In genomic region chr3:197197334-197197733, GRCh38 we compare ENCODE assay signal across 19 cellular contexts.
DNase-seq lines count a peak whose midpoint lies in the region; ATAC-seq, FAIRE-seq and TF ChIP-seq lines count a peak whose summit lies in the region.
"Had no signal": no experiment of that assay in that cellular context is flagged by ENCODE, and none has a peak within 500 bp of the region (broad histone marks: within the 10 kb centered on the region; RNA-seq: fewer than 3 reads in every experiment).

No MANE protein-coding gene starts in this region.

- ATAC-seq in K562: no peak
- ATAC-seq in GM21619 (IDR thresholded peaks at IDR 0.05; ENCODE audit: unreplicated experiment): no peak
- ATAC-seq: A549, HepG2 had no signal

- in situ Hi-C loops in mammary epithelial cell (cut with MboI; ENCODE audit: low sequenced_read_pairs in 2 of 2): no loop called here
- in situ Hi-C loops in K562 (cut with MboI): no loop called here

- H3K27me3 ChIP-seq in mammary epithelial cell (ENCODE audit: insufficient read depth, low read length): no peaks in the 10 kb centered on the region
- no peaks in the 10 kb centered on the region for H3K27me3 ChIP-seq in K562 (ENCODE audit: control insufficient read depth in 2 of 2, insufficient read depth in 2 of 2, low read length in 2 of 2)

- H3K36me3 Mint-ChIP-seq in MCF 10A (ENCODE audit: insufficient read depth, unreplicated experiment): peaks cover 10% of the 10 kb centered on the region

- H4K20me1 ChIP-seq in mammary epithelial cell (ENCODE audit: insufficient read depth, low read length) (peaks cover 2% of the 10 kb centered on the region), K562 (replicated peaks; ENCODE audit: control insufficient read depth, insufficient read depth, low read length) (no peaks in the 10 kb centered on the region)

- CTCF ChIA-PET in MCF 10A (lab: Yijun Ruan, JAX) (no interaction called here), mammary epithelial cell (lab: Charles Lee; ENCODE audit: low non-redundant PET) (no interaction called here), K562 (lab: Yijun Ruan, JAX; ENCODE audit: low intra/inter-chr PET ratio) (no interaction called here)

- no peak for TF ChIP-seq CTCF in MCF 10A (IDR thresholded peaks at IDR 0.05; ENCODE audit: unreplicated experiment)
- no peak for TF ChIP-seq CTCF in mammary epithelial cell (conservative IDR thresholded peaks at IDR 0.05 in 1 of 2, IDR thresholded peaks at IDR 0.05 in 1 of 2; ENCODE audit: extremely low read depth in 1 of 2, insufficient read depth in 1 of 2, low read depth in 1 of 2, low read length in 2 of 2)
- no peak for TF ChIP-seq CTCF in K562 (IDR thresholded peaks at IDR 0.05 in 2 of 3, conservative IDR thresholded peaks at IDR 0.05 in 1 of 3; ENCODE audit: insufficient read depth in 2 of 3, low read depth in 1 of 3, low read length in 3 of 3)

- FAIRE-seq in K562 (lab: Jason Lieb, UNC): no peak
- FAIRE-seq: A549, HepG2 had no signal

- no peaks in the 10 kb centered on the region for H3K27me3 Mint-ChIP-seq in MCF 10A (ENCODE audit: insufficient read depth, unreplicated experiment)
- H3K27me3 Mint-ChIP-seq: CD4-positive, alpha-beta memory T cell; IgD-negative memory B cell had no signal

- WGBS in mammary epithelial cell (ENCODE audit: low coverage, missing lambda C conversion rate): 100% methylated on average over 2 of the region's 2 CpGs
- WGBS in K562 (ENCODE audit: insufficient coverage, low coverage, missing lambda C conversion rate): 90% methylated on average over 2 of the region's 2 CpGs

- peaks cover 6% of the 10 kb centered on the region for H3K36me3 ChIP-seq in mammary epithelial cell (ENCODE audit: insufficient read depth, low read length)
- H3K36me3 ChIP-seq in K562 (ENCODE audit: control insufficient read depth, insufficient read depth, low read length): peaks cover 6% of the 10 kb centered on the region; the same call in 2 of the 3 replicates

- no peak overlapping the region for H3K4me3 Mint-ChIP-seq in MCF 10A (ENCODE audit: unreplicated experiment)
- H3K4me3 Mint-ChIP-seq: CD4-positive, alpha-beta memory T cell; H9 had no signal

- H3K9me3 ChIP-seq in mammary epithelial cell (replicated peaks; ENCODE audit: insufficient read depth, low read length) (no peaks in the 10 kb centered on the region), K562 (replicated peaks; ENCODE audit: control insufficient read depth, insufficient read depth, low read depth, low read length) (no peaks in the 10 kb centered on the region)
- H3K9me3 ChIP-seq: A549 had no signal

- H3K4me3 ChIP-seq in mammary epithelial cell (replicated peaks in 1 of 3; ENCODE audit: insufficient read depth in 1 of 3, low read depth in 2 of 3, low read length in 3 of 3) (no peak overlapping the region), K562 (no peak overlapping the region)
- H3K4me3 ChIP-seq: A549 had no signal

- H3K9ac ChIP-seq in mammary epithelial cell (ENCODE audit: insufficient read depth, low read length): no peak overlapping the region
- H3K9ac ChIP-seq in K562 (ENCODE audit: insufficient read depth in 1 of 2, low read depth in 2 of 2, low read length in 2 of 2): no peak overlapping the region

- intact Hi-C loops in MCF 10A (cut with micrococcal nuclease) (no loop called here), mammary epithelial cell (cut with micrococcal nuclease) (no loop called here), K562 (cut with micrococcal nuclease) (no loop called here)

- no peak for TF ChIP-seq POLR2A in K562 (conservative IDR thresholded peaks at IDR 0.05)

- H3K79me2 ChIP-seq in mammary epithelial cell (ENCODE audit: insufficient read depth, low read length): peaks cover 96% of the 10 kb centered on the region
- H3K79me2 ChIP-seq in K562 (ENCODE audit: control insufficient read depth, insufficient read depth, low read length): peaks cover 78% of the 10 kb centered on the region

- H3K4me1 ChIP-seq in mammary epithelial cell (ENCODE audit: insufficient read depth, low read length): no peaks in the 10 kb centered on the region
- no peaks in the 10 kb centered on the region for H3K4me1 ChIP-seq in K562 (replicated peaks in 1 of 2; ENCODE audit: control insufficient read depth in 2 of 2, insufficient read depth in 2 of 2, low read length in 2 of 2)

- H2AFZ ChIP-seq in mammary epithelial cell (ENCODE audit: low read depth, low read length) (no peak overlapping the region), K562 (ENCODE audit: low read depth, low read length) (no peak overlapping the region)

- H3K9me3 Mint-ChIP-seq in MCF 10A (ENCODE audit: unreplicated experiment): no peaks in the 10 kb centered on the region
- H3K9me3 Mint-ChIP-seq: CD4-positive, alpha-beta memory T cell; IgD-negative memory B cell had no signal

- DNase-seq in DMS 273 (lab: John Stamatoyannopoulos, UW; ENCODE audit: unreplicated experiment): peak; percentile 15
- no peak for DNase-seq in DMS 273 treated with DMSO at 0.1 percent for 48 hours (lab: John Stamatoyannopoulos, UW)
- peak; percentile 9 for DNase-seq in MCF 10A (ENCODE audit: unreplicated experiment)
- no peak for DNase-seq in mammary epithelial cell
- DNase-seq in K562 (ENCODE audit: extremely low read depth in 1 of 4, low spot score in 3 of 4): no peak
- no peak for DNase-seq in activated CD4-positive, CD25-positive, alpha-beta regulatory T cell treated with anti-CD3 and anti-CD28 coated beads, Interleukin-2, amount 50 U/mL, for 72 hours
- no peak for DNase-seq in NCI-H128 (lab: John Stamatoyannopoulos, UW; ENCODE audit: unreplicated experiment)
- DNase-seq: AML-193; CD4-positive, alpha-beta memory T cell; DMS79; GF-D8; GOT3; H9 had no signal

- no peak overlapping the region for H3K27ac Mint-ChIP-seq in MCF 10A (ENCODE audit: low read depth, unreplicated experiment)
- H3K27ac Mint-ChIP-seq: CD4-positive, alpha-beta memory T cell; IgD-negative memory B cell had no signal

- POLR2A ChIA-PET in MCF 10A (lab: Yijun Ruan, JAX) (no interaction called here), K562 (lab: Yijun Ruan, JAX) (no interaction called here)

- no peaks in the 10 kb centered on the region for H3K9me1 ChIP-seq in K562 (ENCODE audit: control insufficient read depth, insufficient read depth, low read length)

- peaks cover 9% of the 10 kb centered on the region for H3K4me1 Mint-ChIP-seq in MCF 10A (ENCODE audit: insufficient read depth, unreplicated experiment)

- dilution Hi-C loops in mammary epithelial cell (cut with HindIII; ENCODE audit: low sequenced_read_pairs): no loop called here

- H3K27ac ChIP-seq in mammary epithelial cell (ENCODE audit: insufficient read depth, low read depth, low read length) (no peak overlapping the region), K562 (ENCODE audit: extremely low read depth, low read depth, low read length) (no peak overlapping the region)
- H3K27ac ChIP-seq: 22Rv1, A549, C4-2B had no signal

- no peak for TF ChIP-seq EP300 in K562 (IDR thresholded peaks at IDR 0.05; ENCODE audit: low read length)

- BruUV-seq in MCF 10A (replicated peaks; lab: Mats Ljungman, UMichigan) (no TSS peak), mammary epithelial cell (replicated peaks; lab: Mats Ljungman, UMichigan) (no TSS peak), K562 (replicated peaks; lab: Mats Ljungman, UMichigan) (no TSS peak)

- no peak for TF ChIP-seq RAD21 in K562 (CRISPR knock-in tag; conservative IDR thresholded peaks at IDR 0.05 in 1 of 2, IDR thresholded peaks at IDR 0.05 in 1 of 2)

- no peak overlapping the region for H3K4me2 ChIP-seq in mammary epithelial cell (ENCODE audit: insufficient read depth, low read depth, low read length)
- no peak overlapping the region for H3K4me2 ChIP-seq in K562 (ENCODE audit: insufficient read depth, low read length)
- H3K4me2 ChIP-seq: A549 had no signal

TF ChIP-seq in K562, 482 proteins besides CTCF, POLR2A, EP300 and RAD21:
- TF ChIP-seq NFIC (IDR thresholded peaks at IDR 0.05) (peak; percentile 89), MAFG (tag; conservative IDR thresholded peaks at IDR 0.05) (no peak), NFIX (CRISPR knock-in tag; IDR thresholded peaks at IDR 0.05; ENCODE audit: low read depth) (peak; percentile 54; the same call in 1 of the 2 replicates)

Comparison
In these comparisons a context has a peak if more than half of its experiments do, and no peak if none do; other contexts are left out.
1. DNase-seq: peak in DMS 273 (single experiment) and MCF 10A (single experiment); none in DMS 273 treated with DMSO at 0.1 percent for 48 hours (single experiment), mammary epithelial cell (single experiment), K562 (0 of 4), activated CD4-positive, CD25-positive, alpha-beta regulatory T cell treated with anti-CD3 and anti-CD28 coated beads, Interleukin-2, amount 50 U/mL, for 72 hours (single experiment) and NCI-H128 (single experiment).